ENCODE assay signal across 9 cellular contexts in genomic region chr10:76432274-76433012, GRCh38.
DNase-seq lines count a peak whose midpoint lies in the region; ATAC-seq, FAIRE-seq and TF ChIP-seq lines count a peak whose summit lies in the region.
"Had no signal": no experiment of that assay in that cellular context is flagged by ENCODE, and none has a peak within 500 bp of the region (broad histone marks: within the 10 kb centered on the region; RNA-seq: fewer than 3 reads in every experiment).

No MANE protein-coding gene starts in this region.

- no peaks in the 10 kb centered on the region for H3K27me3 ChIP-seq in neuronal stem cell (ENCODE audit: control insufficient read depth in 3 of 3, insufficient read depth in 3 of 3, low read depth in 1 of 3, low read length in 3 of 3)
- no peaks in the 10 kb centered on the region for H3K27me3 ChIP-seq in colonic mucosa
- no peaks in the 10 kb centered on the region for H3K27me3 ChIP-seq in small intestine (ENCODE audit: control insufficient read depth in 2 of 2, insufficient read depth in 2 of 2, low read length in 2 of 2)

- no peaks in the 10 kb centered on the region for H3K79me1 ChIP-seq in neuronal stem cell (ENCODE audit: low read depth, low read length)

- intact Hi-C loops in colonic mucosa (cut with DNase I), result no loop called here

- no peak overlapping the region for H3K18ac ChIP-seq in neuronal stem cell (ENCODE audit: low read length)

- H3K4me1 ChIP-seq in neuronal stem cell (ENCODE audit: control insufficient read depth in 2 of 2, insufficient read depth in 1 of 2, low read depth in 1 of 2, low read length in 2 of 2) (peaks cover 9 to 25% of the 10 kb centered on the region in 2 donors), colonic mucosa (no peaks in the 10 kb centered on the region), small intestine (ENCODE audit: control insufficient read depth in 2 of 2, insufficient read depth in 1 of 2, low read depth in 1 of 2, low read length in 1 of 2) (no peaks in the 10 kb centered on the region)

- H3K27ac ChIP-seq in RWPE1, result peak overlapping the region; percentile 75
- H3K27ac ChIP-seq in neuronal stem cell (replicated peaks; ENCODE audit: low read length), result no peak overlapping the region
- H3K27ac ChIP-seq in colonic mucosa, result no peak overlapping the region
- peak overlapping the region in 1 of 2 donors; percentile 14 for H3K27ac ChIP-seq in small intestine (ENCODE audit: low read depth in 1 of 2, low read length in 1 of 2)

- peak; percentile 90 for DNase-seq in AG20443 (ENCODE audit: low spot score)
- peak; percentile 81 for DNase-seq in RWPE1 (ENCODE audit: low spot score)
- peak; percentile 75 for DNase-seq in fibroblast of pulmonary artery (ENCODE audit: low read depth)
- DNase-seq in neuronal stem cell (ENCODE audit: low spot score), result no peak
- no peak for DNase-seq in colonic mucosa
- DNase-seq in small intestine, result no peak
- no peak for DNase-seq in GM20000 (ENCODE audit: low spot score)
- DNase-seq: stimulated activated CD4-positive, alpha-beta T cell treated with anti-CD3 and anti-CD28 coated beads, Interleukin-2, amount 100 ng/mL, for 48 hours had no signal

- no peaks in the 10 kb centered on the region for H3K36me3 ChIP-seq in neuronal stem cell (replicated peaks in 1 of 2; ENCODE audit: control insufficient read depth in 2 of 2, insufficient read depth in 2 of 2, low read length in 2 of 2)
- H3K36me3 ChIP-seq in colonic mucosa, result no peaks in the 10 kb centered on the region
- H3K36me3 ChIP-seq in small intestine (ENCODE audit: control insufficient read depth in 2 of 2, insufficient read depth in 2 of 2, low read length in 2 of 2), result no peaks in the 10 kb centered on the region

- H3K9me3 ChIP-seq in neuronal stem cell (replicated peaks in 1 of 2; ENCODE audit: control insufficient read depth in 2 of 2, insufficient read depth in 1 of 2, low read depth in 1 of 2, low read length in 2 of 2), result peaks cover 0 to 1% of the 10 kb centered on the region in 2 donors
- no peaks in the 10 kb centered on the region for H3K9me3 ChIP-seq in colonic mucosa
- no peaks in the 10 kb centered on the region for H3K9me3 ChIP-seq in small intestine (ENCODE audit: control insufficient read depth, low read depth)

- no peak overlapping the region for H4K8ac ChIP-seq in neuronal stem cell (ENCODE audit: low read depth, low read length)

- H2BK5ac ChIP-seq in neuronal stem cell (ENCODE audit: low read length), result no peak overlapping the region

- POLR2A ChIA-PET in RWPE1 (lab: Yijun Ruan, JAX; ENCODE audit: low non-redundant PET), result no interaction called here

- no CpG with 5 or more reads among the region's 6 CpGs for WGBS in neuronal stem cell (ENCODE audit: extremely low coverage in 2 of 2, insufficient read length in 2 of 2, insufficient replicate concordance in 1 of 2), 2 donors
- WGBS in small intestine, 3 donors, result 82 to 87% (median 85%) methylated on average over 6 of the region's 6 CpGs

- no peak overlapping the region for H2BK120ac ChIP-seq in neuronal stem cell (ENCODE audit: low read depth, low read length)

- no peak overlapping the region for H2BK12ac ChIP-seq in neuronal stem cell (ENCODE audit: low read length)

- no peak overlapping the region for H2AK5ac ChIP-seq in neuronal stem cell (ENCODE audit: low read depth, low read length)

- H3K9ac ChIP-seq in neuronal stem cell (ENCODE audit: low read depth, low read length, poor library complexity), result peak overlapping the region; percentile 44
- H3K9ac ChIP-seq in colonic mucosa (ENCODE audit: low read depth in 2 of 2, low read length in 2 of 2), result no peak overlapping the region

- no peak overlapping the region for H3K23ac ChIP-seq in neuronal stem cell (ENCODE audit: low read depth, low read length, poor library complexity)

- no peak overlapping the region for H2BK15ac ChIP-seq in neuronal stem cell (ENCODE audit: low read length)

- H3K4ac ChIP-seq in neuronal stem cell (ENCODE audit: low read length), result no peak overlapping the region

- H3K4me2 ChIP-seq in neuronal stem cell (ENCODE audit: insufficient read depth, low read length, poor library complexity, severe bottlenecking), result no peak overlapping the region

- no peak overlapping the region for H3K14ac ChIP-seq in neuronal stem cell (ENCODE audit: low read length)

- no peak for ATAC-seq in HG03039 (IDR thresholded peaks at IDR 0.05; ENCODE audit: unreplicated experiment)

- TF ChIP-seq CTCF in RWPE1 (conservative IDR thresholded peaks at IDR 0.05; ENCODE audit: low read depth) (no peak), fibroblast of pulmonary artery (IDR thresholded peaks at IDR 0.05; ENCODE audit: low read length, missing control alignments) (no peak), colonic mucosa (IDR thresholded peaks at IDR 0.05) (no peak), GM20000 (IDR thresholded peaks at IDR 0.05; ENCODE audit: extremely low read depth, missing control alignments) (no peak)

- no peak overlapping the region for H4K91ac ChIP-seq in neuronal stem cell (ENCODE audit: low read depth, low read length, poor library complexity)

- CTCF ChIA-PET in RWPE1 (lab: Yijun Ruan, JAX), result interaction anchor here (1.4 kb wide), 1 partner anchor 10 kb away, joined by 3 read pairs; no protein-coding TSS in a partner anchor

- H2AFZ ChIP-seq in neuronal stem cell (ENCODE audit: low read length), result no peak overlapping the region

- FAIRE-seq in small intestine (lab: Jason Lieb, UNC), result no peak

- H3K4me3 ChIP-seq in fibroblast of pulmonary artery (replicated peaks; ENCODE audit: low read depth, low read length) (no peak overlapping the region), neuronal stem cell (ENCODE audit: low read length in 2 of 2) (no peak overlapping the region), colonic mucosa (no peak overlapping the region), small intestine (ENCODE audit: low read depth in 1 of 2, low read length in 2 of 2) (no peak overlapping the region)

Comparison
In these comparisons a context has a peak if more than half of its experiments do, and no peak if none do; other contexts are left out.
1. DNase-seq: peak in AG20443 (single experiment), RWPE1 (single experiment) and fibroblast of pulmonary artery (single experiment); none in neuronal stem cell (single experiment), colonic mucosa (single experiment), small intestine (single experiment) and GM20000 (single experiment).